8 cellular contexts compared by ENCODE assay signal in genomic region chr4:139528377-139529005, GRCh38. TPM values are rescaled to one million over a fixed set of nuclear protein-coding genes. Genes with fewer than 3 reads are reported as not detected.
DNase-seq lines count a peak whose midpoint lies in the region; ATAC-seq and TF ChIP-seq lines count a peak whose summit lies in the region.

No MANE protein-coding gene starts in this region.

- in situ Hi-C loops in mammary epithelial cell (cut with MboI; ENCODE audit: low sequenced_read_pairs in 2 of 2) = no loop called here

- H3K9ac ChIP-seq in mammary epithelial cell (ENCODE audit: insufficient read depth, low read length) = no peak overlapping the region

- intact Hi-C loops in mammary epithelial cell (cut with micrococcal nuclease) (no loop called here), psoas muscle (cut with DNase I) (no loop called here)

- peak overlapping the region; percentile 95 for H3K27ac ChIP-seq in AG04450 (ENCODE audit: low read depth, low read length)
- peak overlapping the region; percentile 14 for H3K27ac ChIP-seq in mammary epithelial cell (ENCODE audit: insufficient read depth, low read depth, low read length)
- H3K27ac ChIP-seq in psoas muscle = no peak overlapping the region

- 0% methylated on average over 1 of the region's 2 CpGs for WGBS in mammary epithelial cell (ENCODE audit: low coverage, missing lambda C conversion rate)
- WGBS in psoas muscle, 3 donors = 24 to 48% (median 28%) methylated on average over 2 of the region's 2 CpGs

- TF ChIP-seq CTCF in AG04450 (IDR thresholded peaks at IDR 0.05; ENCODE audit: low read depth, low read length) (0 out of 2 replicates have a peak, but pooled peaks have one; percentile 8), mammary epithelial cell (conservative IDR thresholded peaks at IDR 0.05 in 1 of 2, IDR thresholded peaks at IDR 0.05 in 1 of 2; ENCODE audit: extremely low read depth in 1 of 2, insufficient read depth in 1 of 2, low read depth in 1 of 2, low read length in 2 of 2) (no peak), psoas muscle (IDR thresholded peaks at IDR 0.05) (no peak)

- DNase-seq in AG04450 (ENCODE audit: low read depth, low spot score) = peak; percentile 87
- peak; percentile 87 for DNase-seq in mammary epithelial cell
- DNase-seq in psoas muscle = peak; percentile 66 to 80
- no peak for DNase-seq in Ammon's horn (ENCODE audit: low spot score)
- DNase-seq in anterior cingulate cortex (lab: John Stamatoyannopoulos, UW) = no peak
- DNase-seq in stimulated activated CD4-positive, alpha-beta T cell treated with anti-CD3 and anti-CD28 coated beads, Interleukin-4, amount 100 ng/mL, for 4 hours = no peak

- POLR2A ChIA-PET in AG04450 (lab: Yijun Ruan, JAX) = interaction anchor here (0.6 to 1.3 kb wide), 5 partner anchors 28 to 99 kb away, joined by 3 to 9 read pairs (median 3); partner anchors contain the start of gene SETD7

- H3K9me3 ChIP-seq in AG04450 (ENCODE audit: control insufficient read depth, insufficient read depth, low read length) = no peaks in the 10 kb centered on the region
- H3K9me3 ChIP-seq in mammary epithelial cell (replicated peaks; ENCODE audit: insufficient read depth, low read length) = no peaks in the 10 kb centered on the region
- no peaks in the 10 kb centered on the region for H3K9me3 ChIP-seq in psoas muscle

- H3K4me1 ChIP-seq in mammary epithelial cell (ENCODE audit: insufficient read depth, low read length) (peaks cover 10% of the 10 kb centered on the region), psoas muscle (peaks cover 18% of the 10 kb centered on the region)

- no peak overlapping the region for H3K4me2 ChIP-seq in mammary epithelial cell (ENCODE audit: insufficient read depth, low read depth, low read length)

- dilution Hi-C loops in mammary epithelial cell (cut with HindIII; ENCODE audit: low sequenced_read_pairs) = no loop called here

- peaks cover 13% of the 10 kb centered on the region for H3K36me3 ChIP-seq in mammary epithelial cell (ENCODE audit: insufficient read depth, low read length)
- H3K36me3 ChIP-seq in psoas muscle (ENCODE audit: insufficient read depth in 1 of 2, low read depth in 1 of 2) = peaks cover 0 to 71% of the 10 kb centered on the region in 2 donors

- no TSS peak for BruUV-seq in mammary epithelial cell (replicated peaks; lab: Mats Ljungman, UMichigan)

- peak; percentile 48 for ATAC-seq in GM19351 (IDR thresholded peaks at IDR 0.05; ENCODE audit: unreplicated experiment)
- peak; percentile 53 for ATAC-seq in HG03378 (IDR thresholded peaks at IDR 0.05; ENCODE audit: unreplicated experiment)
- peak in 3 of 4 donors; percentile 21 to 62 (median 37) for ATAC-seq in psoas muscle

- H2AFZ ChIP-seq in mammary epithelial cell (ENCODE audit: low read depth, low read length) = peak overlapping the region; percentile 3

- CTCF ChIA-PET in AG04450 (lab: Charles Lee) = interaction anchor here (1.0 to 4.2 kb wide), 4 partner anchors 21 to 498 kb away, joined by 3 to 18 read pairs (median 4); no protein-coding TSS in a partner anchor
- CTCF ChIA-PET in mammary epithelial cell (lab: Charles Lee; ENCODE audit: low non-redundant PET) = no interaction called here

- no peak overlapping the region for H3K4me3 ChIP-seq in AG04450 (ENCODE audit: low read depth, low read length)
- no peak overlapping the region for H3K4me3 ChIP-seq in mammary epithelial cell (replicated peaks in 1 of 3; ENCODE audit: insufficient read depth in 1 of 3, low read depth in 2 of 3, low read length in 3 of 3)
- H3K4me3 ChIP-seq in psoas muscle = no peak overlapping the region

- H3K27me3 ChIP-seq in AG04450 (ENCODE audit: control insufficient read depth, insufficient read depth, low read length) (no peaks in the 10 kb centered on the region), mammary epithelial cell (ENCODE audit: insufficient read depth, low read length) (no peaks in the 10 kb centered on the region), psoas muscle (ENCODE audit: insufficient read depth in 3 of 3, low read length in 2 of 3) (no peaks in the 10 kb centered on the region)

- no peaks in the 10 kb centered on the region for H4K20me1 ChIP-seq in mammary epithelial cell (ENCODE audit: insufficient read depth, low read length)

- peaks cover 4% of the 10 kb centered on the region for H3K79me2 ChIP-seq in mammary epithelial cell (ENCODE audit: insufficient read depth, low read length)

RNA-seq across cellular contexts. Expression of gene SETD7, which starts 27.5 kb away (rescaled TPM):
- polyA plus RNA-seq in AG04450 (2011; rRNA removed) = 21.5 and 24.9 TPM in 2 replicates
- polyA minus RNA-seq in AG04450 (2011; rRNA and poly(A)+ RNA removed) = 33.4 and 38.2 TPM in 2 replicates
- 10 to 100 TPM; 43.6 to 72.2 TPM for total RNA-seq in mammary epithelial cell
- 12.1 TPM for polyA plus RNA-seq in mammary epithelial cell
- 70.5 TPM for polyA minus RNA-seq in mammary epithelial cell
- 10 to 100 TPM; 78.4 to 96.0 (median 91.4) TPM for total RNA-seq in psoas muscle
- 10 to 100 TPM; 15.2 to 70.1 (median 38.8) TPM for polyA plus RNA-seq in psoas muscle

Comparison
In these comparisons a context has a peak if more than half of its experiments do, and no peak if none do; other contexts are left out.
1. DNase-seq: peak in AG04450 (single experiment), mammary epithelial cell (single experiment) and psoas muscle (2 of 2); none in Ammon's horn (single experiment), anterior cingulate cortex (0 of 58) and stimulated activated CD4-positive, alpha-beta T cell treated with anti-CD3 and anti-CD28 coated beads, Interleukin-4, amount 100 ng/mL, for 4 hours (0 of 2).
2. Peak in every context shown above with its lines, with median percentiles within 50 percentile points of each other: ATAC-seq.